18 cellular contexts compared by ENCODE assay signal in genomic region chr2:26607698-26608097, GRCh38. TPM values are rescaled to one million over a fixed set of nuclear protein-coding genes. Genes with fewer than 3 reads are reported as not detected.
"Had no signal": no experiment of that assay in that cellular context is flagged by ENCODE, and none has a peak within 500 bp of the region (broad histone marks: within the 10 kb centered on the region; RNA-seq: fewer than 3 reads in every experiment).

No MANE protein-coding gene starts in this region.

- H3K9me3 ChIP-seq: esophagus muscularis mucosa, psoas muscle, vagina had no signal

- H3K27ac Mint-ChIP-seq: activated CD8-positive, alpha-beta T cell treated with anti-CD3 and anti-CD28 coated beads for 36 hours; activated T-helper 2 cell treated with anti-CD3 and anti-CD28 coated beads, Interferon-gamma antibody, Interleukin-2, Interleukin-4, amounts not matched to agents 10 μg/mL and 5 μg/mL and 100 μg/mL, durations not matched to agents 14 hours and 24 hours and 36 hours; T-helper 17 cell had no signal

- H3K9me3 Mint-ChIP-seq: activated CD8-positive, alpha-beta T cell treated with anti-CD3 and anti-CD28 coated beads for 36 hours; activated T-helper 2 cell treated with anti-CD3 and anti-CD28 coated beads, Interferon-gamma antibody, Interleukin-2, Interleukin-4, amounts not matched to agents 10 μg/mL and 5 μg/mL and 100 μg/mL, durations not matched to agents 14 hours and 24 hours and 36 hours; nephron had no signal

- H3K4me3 ChIP-seq: esophagus muscularis mucosa, psoas muscle, vagina had no signal

- H3K4me1 ChIP-seq: psoas muscle had no signal

- DNase-seq: activated CD4-positive, alpha-beta T cell treated with anti-CD3 and anti-CD28 coated beads for 48 hours; activated CD8-positive, alpha-beta T cell treated with anti-CD3 and anti-CD28 coated beads for 36 hours; activated naive CD4-positive, alpha-beta T cell treated with anti-CD3 and anti-CD28 coated beads, Interleukin-2, amount 50 U/mL, for 16 hours; hypothalamus; left ventricle myocardium superior; mesenchymal stem cell; nucleus accumbens; psoas muscle; stimulated activated CD4-positive, alpha-beta T cell treated with anti-CD3 and anti-CD28 coated beads, Interleukin-1b, Interleukin-23, amount 100 ng/mL, for 48 hours; T-helper 17 cell had no signal

- ATAC-seq: activated CD8-positive, alpha-beta T cell treated with anti-CD3 and anti-CD28 coated beads for 36 hours; left ventricle myocardium superior; psoas muscle; sciatic nerve; T-helper 17 cell had no signal

- H3K27me3 ChIP-seq: esophagus muscularis mucosa, vagina had no signal

- H3K36me3 ChIP-seq: esophagus muscularis mucosa, vagina had no signal

- H3K27ac ChIP-seq: esophagus muscularis mucosa, psoas muscle, vagina had no signal

- H3K4me3 Mint-ChIP-seq: activated CD8-positive, alpha-beta T cell treated with anti-CD3 and anti-CD28 coated beads for 36 hours; nephron; T-helper 17 cell had no signal

RNA-seq across cellular contexts. Expression of gene CIB4, which starts 33.5 kb away (rescaled TPM):
- total RNA-seq: activated CD8-positive, alpha-beta T cell treated with anti-CD3 and anti-CD28 coated beads for 36 hours; activated T-helper 2 cell treated with anti-CD3 and anti-CD28 coated beads, Interferon-gamma antibody, Interleukin-2, Interleukin-4, amounts not matched to agents 10 μg/mL and 5 μg/mL and 100 μg/mL, durations not matched to agents 14 hours and 24 hours and 36 hours; esophagus muscularis mucosa; glomerular endothelial cell; kidney epithelial cell; left ventricle myocardium superior; psoas muscle; sciatic nerve; T-helper 17 cell; vagina had no signal
- polyA plus RNA-seq: psoas muscle, thymus had no signal
